ENCODE assay signal across 29 cellular contexts in genomic region chr18:6928359-6928758, GRCh38.
"Had no signal": no experiment of that assay in that cellular context is flagged by ENCODE, and none has a peak within 500 bp of the region (broad histone marks: within the 10 kb centered on the region; RNA-seq: fewer than 3 reads in every experiment).

No MANE protein-coding gene starts in this region.

- H3K4me3 ChIP-seq: left lung, lower lobe of right lung, pancreas, psoas muscle, right atrium auricular region, right lobe of liver, smooth muscle cell, stomach, thyroid gland, upper lobe of right lung had no signal

- H3K36me3 ChIP-seq: left lung, lower lobe of right lung, pancreas, right atrium auricular region, right lobe of liver, stomach, thyroid gland, transverse colon, upper lobe of right lung had no signal

- H3K4me3 Mint-ChIP-seq: naive thymus-derived CD8-positive, alpha-beta T cell; nephron; neural crest cell; stimulated activated memory B cell treated with anti-CD40 and anti-IgM and Interleukin-4, amounts not matched to agents 10 μg/mL and 1 μg/mL and 100 μg/mL, for 72 hours had no signal

- H3K9me3 ChIP-seq: left lung, lower lobe of right lung, pancreas, psoas muscle, right atrium auricular region, right lobe of liver, stomach, testis, thyroid gland, transverse colon, upper lobe of right lung had no signal

- DNase-seq: hypothalamus; islet precursor cell; kidney glomerular epithelial cell; left cardiac atrium; left lung; lower lobe of right lung; mammary epithelial cell; mesenchymal stem cell; naive thymus-derived CD8-positive, alpha-beta T cell; nucleus accumbens; pancreas; posterior cingulate gyrus; psoas muscle; right lobe of liver; stimulated activated CD4-positive, alpha-beta T cell treated with anti-CD3 and anti-CD28 coated beads, Interleukin-1b, Interleukin-23, amount 100 ng/mL, for 48 hours; stimulated activated CD4-positive, alpha-beta T cell treated with anti-CD3 and anti-CD28 coated beads, Interleukin-2, amount 100 ng/mL, for 48 hours; stimulated activated CD4-positive, alpha-beta T cell treated with anti-CD3 and anti-CD28 coated beads, Interleukin-4, amount 100 ng/mL, for 4 hours; stimulated activated CD8-positive, alpha-beta memory T cell treated with anti-CD3 and anti-CD28 coated beads, Interleukin-4, amount 100 ng/mL, for 48 hours; stimulated activated naive CD8-positive, alpha-beta T cell treated with anti-CD3 and anti-CD28 coated beads, Interleukin-15, Interleukin-2, amounts not matched to agents 100 U/mL and 50 U/mL, for 24 hours; stomach; testis; thyroid gland; transverse colon; upper lobe of right lung had no signal

- H3K27me3 Mint-ChIP-seq: stimulated activated memory B cell treated with anti-CD40 and anti-IgM and Interleukin-4, amounts not matched to agents 10 μg/mL and 1 μg/mL and 100 μg/mL, for 72 hours had no signal

- H3K4me1 Mint-ChIP-seq: naive thymus-derived CD8-positive, alpha-beta T cell; nephron; stimulated activated memory B cell treated with anti-CD40 and anti-IgM and Interleukin-4, amounts not matched to agents 10 μg/mL and 1 μg/mL and 100 μg/mL, for 72 hours had no signal

- H3K4me2 ChIP-seq: smooth muscle cell had no signal

- H3K27me3 ChIP-seq: left lung, pancreas, right atrium auricular region, right lobe of liver, stomach, testis, thyroid gland, transverse colon, upper lobe of right lung had no signal

- H3K27ac Mint-ChIP-seq: naive thymus-derived CD8-positive, alpha-beta T cell; nephron; stimulated activated memory B cell treated with anti-CD40 and anti-IgM and Interleukin-4, amounts not matched to agents 10 μg/mL and 1 μg/mL and 100 μg/mL, for 72 hours had no signal

- H3K27ac ChIP-seq: left lung, lower lobe of right lung, pancreas, psoas muscle, right atrium auricular region, right lobe of liver, stomach, testis, thyroid gland, upper lobe of right lung had no signal

- ATAC-seq: left cardiac atrium; left lung; lower lobe of right lung; naive thymus-derived CD8-positive, alpha-beta T cell; psoas muscle; right lobe of liver; stimulated activated memory B cell treated with anti-CD40 and anti-IgM and Interleukin-4, amounts not matched to agents 10 μg/mL and 1 μg/mL and 100 μg/mL, for 72 hours; stimulated activated naive CD8-positive, alpha-beta T cell treated with anti-CD3 and anti-CD28 coated beads, Interleukin-15, Interleukin-2, amounts not matched to agents 100 U/mL and 50 U/mL, for 24 hours; upper lobe of right lung had no signal

- H3K4me1 ChIP-seq: left lung, lower lobe of right lung, pancreas, psoas muscle, right atrium auricular region, right lobe of liver, stomach, thyroid gland, transverse colon, upper lobe of right lung had no signal

- H3K36me3 Mint-ChIP-seq: naive thymus-derived CD8-positive, alpha-beta T cell; stimulated activated memory B cell treated with anti-CD40 and anti-IgM and Interleukin-4, amounts not matched to agents 10 μg/mL and 1 μg/mL and 100 μg/mL, for 72 hours had no signal
